8 cellular contexts compared by ENCODE assay signal in the genomic region with DNA sequence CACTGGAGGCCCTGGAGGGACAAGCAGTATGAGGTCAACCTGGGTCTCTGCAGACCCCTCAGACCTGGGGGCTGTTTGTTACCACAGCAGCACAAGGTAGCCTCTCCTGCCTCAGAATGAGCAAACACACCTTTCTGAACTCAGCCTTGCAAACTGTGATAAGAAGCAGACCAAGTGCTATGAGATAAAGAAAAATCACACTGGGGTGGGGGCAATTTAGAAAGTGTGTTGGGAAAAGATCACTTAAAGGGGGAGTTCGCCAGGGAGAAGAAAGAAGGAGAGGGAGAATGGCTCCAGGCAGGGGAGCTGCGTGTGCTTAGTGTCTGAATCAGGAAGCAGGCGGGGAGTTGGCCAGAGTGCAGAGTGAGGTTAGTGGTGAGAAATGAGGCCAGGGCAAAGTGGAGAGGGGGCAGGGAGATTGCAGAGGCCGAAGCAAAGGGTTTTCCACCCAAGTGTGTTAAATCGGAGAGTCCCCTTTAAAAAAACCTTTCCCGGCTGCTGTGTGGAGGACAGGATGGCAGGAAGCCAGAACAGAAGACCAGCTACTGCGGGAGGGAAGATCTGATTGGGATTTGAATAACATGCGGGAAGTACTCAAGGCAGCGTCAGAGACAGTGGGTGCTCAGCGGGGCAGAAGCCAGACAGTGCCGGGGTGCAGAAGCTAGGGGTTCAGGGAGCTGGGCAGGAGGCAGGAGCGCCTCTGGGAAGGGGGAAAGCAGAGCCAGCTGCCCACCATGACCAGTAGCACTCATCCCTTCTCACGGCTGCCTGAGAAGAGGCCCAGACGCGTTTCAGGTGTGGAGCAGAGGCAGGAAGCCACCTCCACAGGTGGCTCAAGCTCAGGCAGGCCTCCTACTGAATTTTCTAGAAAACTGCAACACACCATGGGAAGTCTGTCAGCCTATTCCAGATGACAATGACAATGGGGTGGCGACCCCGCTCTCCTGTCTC. TPM values are rescaled to one million over a fixed set of nuclear protein-coding genes. Genes with fewer than 3 reads are reported as not detected.
DNase-seq lines count a peak whose midpoint lies in the region; ATAC-seq and TF ChIP-seq lines count a peak whose summit lies in the region.

No MANE protein-coding gene starts in this region.

- peaks cover 43% of the 10 kb centered on the region for H3K79me2 ChIP-seq in OCI-LY3 (ENCODE audit: low read length)

- H2AFZ ChIP-seq in OCI-LY3 (ENCODE audit: low read depth, low read length): peak overlapping the region; percentile 16

- H3K9ac ChIP-seq in OCI-LY3 (ENCODE audit: low read length): peak overlapping the region; percentile 42

- H3K4me1 ChIP-seq in OCI-LY3 (ENCODE audit: low read length): peaks cover 57% of the 10 kb centered on the region

- peak overlapping the region; percentile 89 for H3K27ac Mint-ChIP-seq in progenitor cell of endocrine pancreas

- H3K36me3 Mint-ChIP-seq in progenitor cell of endocrine pancreas (ENCODE audit: insufficient read depth): peaks cover 1% of the 10 kb centered on the region

- no peaks in the 10 kb centered on the region for H3K9me3 Mint-ChIP-seq in progenitor cell of endocrine pancreas (ENCODE audit: low read depth)

- peaks cover 3% of the 10 kb centered on the region for H3K27me3 Mint-ChIP-seq in progenitor cell of endocrine pancreas

- H4K20me1 ChIP-seq in OCI-LY3 (ENCODE audit: insufficient read depth, low read length): no peaks in the 10 kb centered on the region

- H3K9me3 ChIP-seq in OCI-LY3 (ENCODE audit: insufficient read depth, low read length): no peaks in the 10 kb centered on the region

- H3K4me3 ChIP-seq in OCI-LY3 (ENCODE audit: low read length): peak overlapping the region; percentile 34

- intact Hi-C loops in left ventricle myocardium superior (cut with micrococcal nuclease): no loop called here

- H3K27me3 ChIP-seq in OCI-LY3 (ENCODE audit: low read depth, low read length): no peaks in the 10 kb centered on the region

- TF ChIP-seq CTCF in OCI-LY3 (IDR thresholded peaks at IDR 0.05; ENCODE audit: low read depth, low read length) (peak; percentile 25), progenitor cell of endocrine pancreas (IDR thresholded peaks at IDR 0.05; ENCODE audit: unreplicated experiment) (peak; percentile 21)

- H3K36me3 ChIP-seq in OCI-LY3 (replicated peaks; ENCODE audit: low read depth, low read length): peaks cover 26% of the 10 kb centered on the region

- peaks cover 24% of the 10 kb centered on the region for H3K4me1 Mint-ChIP-seq in progenitor cell of endocrine pancreas (ENCODE audit: low read depth)

- peak overlapping the region; percentile 49 for H3K27ac ChIP-seq in OCI-LY3 (ENCODE audit: low read length)
- peak overlapping the region; percentile 58 for H3K27ac ChIP-seq in angular gyrus (ENCODE audit: low read depth, low read length)

- ATAC-seq in HG03432 (IDR thresholded peaks at IDR 0.05; ENCODE audit: unreplicated experiment): peak; percentile 26
- peak; percentile 67 for ATAC-seq in left ventricle myocardium superior
- ATAC-seq in HG03457 (IDR thresholded peaks at IDR 0.05; ENCODE audit: unreplicated experiment): no peak

- peak overlapping the region; percentile 58 for H3K4me3 Mint-ChIP-seq in progenitor cell of endocrine pancreas (ENCODE audit: low read depth)

- peak; percentile 96 for DNase-seq in EH (ENCODE audit: low read depth)
- DNase-seq in left ventricle myocardium superior: peak; percentile 83
- no peak for DNase-seq in progenitor cell of endocrine pancreas (ENCODE audit: low spot score, unreplicated experiment)
- no peak for DNase-seq in NCI-H1436 treated with DMSO at 0.1 percent for 48 hours (lab: John Stamatoyannopoulos, UW)

- H3K4me2 ChIP-seq in OCI-LY3 (ENCODE audit: low read length): peak overlapping the region; percentile 65

RNA-seq across cellular contexts. Expression of a gene that starts 9.0 kb away (rescaled TPM):
- total RNA-seq in left ventricle myocardium superior (8.5 TPM), progenitor cell of endocrine pancreas (10.7 and 11.4 TPM in 2 replicates)

Comparison
In these comparisons a context has a peak if more than half of its experiments do, and no peak if none do; other contexts are left out.
1. DNase-seq: peak in EH (single experiment) and left ventricle myocardium superior (single experiment); none in progenitor cell of endocrine pancreas (single experiment) and NCI-H1436 treated with DMSO at 0.1 percent for 48 hours (single experiment).